Comparison of ENCODE assay signal across 8 cellular contexts in the genomic region with DNA sequence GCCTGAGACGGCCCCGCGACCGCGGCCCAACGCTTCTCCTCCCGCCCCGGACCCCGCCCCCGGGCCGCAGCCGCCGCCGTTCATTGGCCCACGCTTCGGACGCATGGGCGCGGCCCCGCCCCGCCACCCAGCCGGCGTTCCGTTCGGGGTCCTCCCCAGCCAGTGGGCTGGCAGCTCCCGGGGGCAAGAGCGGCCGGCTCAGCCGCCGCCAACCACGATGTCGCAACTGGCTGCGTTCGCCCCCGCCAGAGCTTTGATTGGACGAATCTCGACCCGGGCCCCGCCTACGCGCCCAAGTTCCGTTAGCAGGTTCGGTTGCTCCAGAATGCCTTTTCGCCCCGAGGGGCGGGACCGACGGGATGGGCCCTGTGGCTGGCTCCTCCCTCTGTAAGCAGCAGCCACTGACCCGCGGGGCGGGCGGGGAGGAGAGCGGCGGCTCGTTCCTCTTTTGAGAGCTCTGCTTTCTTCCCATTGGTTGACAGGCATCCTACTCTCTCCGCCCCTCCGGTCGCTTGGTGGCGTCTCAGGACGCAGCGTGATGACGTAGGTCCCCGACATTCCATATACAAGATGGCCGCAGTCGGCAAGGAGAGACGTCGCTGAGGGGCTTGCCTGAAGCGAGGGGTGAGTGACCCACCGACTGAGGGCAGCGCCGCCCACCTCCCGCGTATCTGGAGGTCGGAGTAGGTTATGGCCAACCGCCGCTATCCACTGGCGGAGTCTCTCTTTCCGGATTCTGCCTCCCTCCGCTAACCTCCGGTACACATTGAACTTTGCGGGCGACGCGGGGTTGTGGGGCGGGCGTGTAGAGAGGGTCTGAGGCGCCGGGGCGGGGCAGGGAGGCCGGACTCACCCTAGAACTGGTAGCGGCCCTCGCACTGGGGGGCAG. TPM values are rescaled to one million over a fixed set of nuclear protein-coding genes. Genes with fewer than 3 reads are reported as not detected.
A peak's percentile ranks its signal among the peaks of the same experiment; 100 is the strongest.
DNase-seq lines count a peak whose midpoint lies in the region; ATAC-seq and TF ChIP-seq lines count a peak whose summit lies in the region.

A gene (plus strand): TSS at position 554 of the 889 bp plus-strand sequence. CDS start 11,269 bp downstream, outside the sequence.
A gene (minus strand): TSS at position 4 of the 889 bp plus-strand sequence. CDS start 15,054 bp downstream, outside the sequence.

- CTCF ChIA-PET in activated CD8-positive, alpha-beta memory T cell treated with anti-CD3 and anti-CD28 coated beads for 36 hours (lab: Charles Lee): interaction anchor here (1.0 to 1.2 kb wide), 2 partner anchors 9 to 65 kb away, joined by 3 to 4 read pairs; no protein-coding TSS in a partner anchor

- peak within 1 kb of the TSS; percentile 93 to 98 for H3K27ac ChIP-seq in lung (ENCODE audit: low read depth in 1 of 2, low read length in 1 of 2)

- no peaks in the 10 kb centered on the region for H3K36me3 ChIP-seq in lung (ENCODE audit: control insufficient read depth in 2 of 2, insufficient read depth in 2 of 2, low read length in 2 of 2)

- H3K4me3 ChIP-seq in lung: peak within 1 kb of the TSS; percentile 93

- DNase-seq in CMK (ENCODE audit: low read depth) (peak; percentile 96), GM20000 (ENCODE audit: low spot score) (peak; percentile 99), HT-29 (ENCODE audit: low spot score) (peak; percentile 97), NOMO-1 (lab: John Stamatoyannopoulos, UW; ENCODE audit: unreplicated experiment in 2 of 2) (peak; percentile 99 to 100), lung (ENCODE audit: low spot score) (peak; percentile 100)
- DNase-seq in effector CD8-positive, alpha-beta T cell (lab: John Stamatoyannopoulos, UW): peak; percentile 100
- peak; percentile 100 for DNase-seq in stimulated activated CD4-positive, alpha-beta T cell treated with anti-CD3 and anti-CD28 coated beads, TNF-alpha, amount 100 ng/mL, for 4 hours (ENCODE audit: low read depth in 3 of 3)

- peaks cover 4 to 11% of the 10 kb centered on the region in 2 donors for H3K4me1 ChIP-seq in lung (ENCODE audit: control insufficient read depth in 2 of 2, insufficient read depth in 2 of 2, low read length in 2 of 2)

- TF ChIP-seq CTCF in GM20000 (IDR thresholded peaks at IDR 0.05; ENCODE audit: extremely low read depth, missing control alignments): no peak
- TF ChIP-seq CTCF in lung (IDR thresholded peaks at IDR 0.05; ENCODE audit: control extremely low read depth, extremely low read depth): no peak

- H3K9me3 ChIP-seq in lung (ENCODE audit: control insufficient read depth in 2 of 2, insufficient read depth in 1 of 2, low read length in 1 of 2): no peaks in the 10 kb centered on the region

- ATAC-seq in lung (ENCODE audit: insufficient read depth, low FRiP score): peak; percentile 92

- H3K27me3 ChIP-seq in lung (ENCODE audit: control insufficient read depth, insufficient read depth): no peaks in the 10 kb centered on the region

- WGBS in lung, 2 donors: 1% methylated on average over 72 to 92 of the region's 92 CpGs

- POLR2A ChIA-PET in activated CD8-positive, alpha-beta memory T cell treated with anti-CD3 and anti-CD28 coated beads for 36 hours (lab: Charles Lee): interaction anchor here (0.6 to 2.4 kb wide), 11 partner anchors 10 to 624 kb away, joined by 3 to 16 read pairs (median 3); a partner anchor contains a TSS

RNA-seq across cellular contexts. Expression of the first gene that starts in this region (rescaled TPM):
- 7.1 and 12.4 TPM in 2 replicates for total RNA-seq in HT-29 (2014; rRNA removed; shearing (Covaris generic))
- total RNA-seq in activated CD8-positive, alpha-beta memory T cell treated with anti-CD3 and anti-CD28 coated beads for 36 hours: 100 to 1,000 TPM; 109 to 111 TPM
- 10 to 100 TPM; 45.9 to 91.9 TPM for total RNA-seq in lung
- 10 to 100 TPM; 17.0 to 21.0 TPM for polyA plus RNA-seq in lung

RNA-seq across cellular contexts. Expression of the second gene that starts in this region (rescaled TPM):
- total RNA-seq in HT-29 (2014; rRNA removed; shearing (Covaris generic)): 24.8 and 26.3 TPM in 2 replicates
- 10 to 100 TPM; 59.3 to 60.1 TPM for total RNA-seq in activated CD8-positive, alpha-beta memory T cell treated with anti-CD3 and anti-CD28 coated beads for 36 hours
- 10 to 100 TPM; 59.3 to 60.9 TPM for total RNA-seq in lung
- polyA plus RNA-seq in lung: 10 to 100 TPM; 36.4 to 40.2 TPM

Comparison
In these comparisons a context has a peak if more than half of its experiments do, and no peak if none do; other contexts are left out.
1. Peak in every context shown above with its lines: DNase-seq, ATAC-seq, H3K4me3 ChIP-seq and H3K27ac ChIP-seq.